30 cellular contexts compared by ENCODE assay signal in the genomic region with DNA sequence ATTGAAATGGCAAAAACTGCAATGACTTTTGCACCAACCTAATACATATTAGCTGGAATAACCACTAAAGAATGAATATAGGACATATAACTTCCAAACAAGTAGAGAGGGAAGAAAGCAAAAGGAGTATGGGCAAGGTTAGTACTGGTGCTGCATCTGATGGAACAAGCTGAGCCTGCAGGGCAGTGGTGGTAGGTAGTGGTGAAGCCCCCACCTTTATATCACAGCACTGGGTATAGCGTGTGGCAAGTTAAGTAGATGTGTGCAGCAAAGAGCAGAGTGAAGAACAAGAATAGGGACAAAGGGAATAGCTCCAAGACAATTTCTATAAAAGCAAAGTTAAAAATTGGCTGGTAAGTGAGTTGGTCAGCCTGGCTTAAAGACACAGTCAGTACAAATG.
"Had no signal": no experiment of that assay in that cellular context is flagged by ENCODE, and none has a peak within 500 bp of the region (broad histone marks: within the 10 kb centered on the region; RNA-seq: fewer than 3 reads in every experiment).

No MANE protein-coding gene starts in this region.

- DNase-seq: colonic mucosa; effector CD8-positive, alpha-beta T cell; endodermal cell; esophagus squamous epithelium; foreskin melanocyte; glutamatergic neuron; heart right ventricle; hippocampal formation; islet precursor cell; kidney glomerular epithelial cell; left colon; left ventricle myocardium superior; lower lobe of right lung; stimulated activated CD4-positive, alpha-beta T cell treated with anti-CD3 and anti-CD28 coated beads, Interleukin-12 subunit alpha, Interleukin-12 subunit beta, amount 100 ng/mL, for 4 hours; stimulated activated CD4-positive, alpha-beta T cell treated with anti-CD3 and anti-CD28 coated beads, Interleukin-1b, Interleukin-23, amount 100 ng/mL, for 48 hours; stimulated activated CD4-positive, alpha-beta T cell treated with anti-CD3 and anti-CD28 coated beads, Interleukin-4, amount 100 ng/mL, for 24 hours; stimulated activated naive CD4-positive, alpha-beta T cell treated with Interleukin-2 at 50 U/mL for 16 hours; stomach; thyroid gland had no signal

- H3K4me3 Mint-ChIP-seq: dendritic cell treated with granulocyte-macrophage colony-stimulating factor and Interleukin-4, amounts not matched to agents 40 ng/mL and 50 ng/mL, for 4 days; endodermal cell; natural killer cell treated with Interleukin-12 subunit alpha and Interleukin-12 subunit beta and Interleukin-15 and Interleukin-18, amount 100 ng/mL, for 72 hours; neural crest cell; stimulated activated effector memory CD8-positive, alpha-beta T cell treated with anti-CD3 and anti-CD28 coated beads, Interleukin-12 subunit alpha, Interleukin-12 subunit beta, amount 100 ng/mL, for 72 hours; type B pancreatic cell had no signal

- H3K27ac Mint-ChIP-seq: dendritic cell treated with granulocyte-macrophage colony-stimulating factor and Interleukin-4, amounts not matched to agents 40 ng/mL and 50 ng/mL, for 4 days; endodermal cell; natural killer cell treated with Interleukin-12 subunit alpha and Interleukin-12 subunit beta and Interleukin-15 and Interleukin-18, amount 100 ng/mL, for 72 hours; stimulated activated effector memory CD8-positive, alpha-beta T cell treated with anti-CD3 and anti-CD28 coated beads, Interleukin-12 subunit alpha, Interleukin-12 subunit beta, amount 100 ng/mL, for 72 hours; type B pancreatic cell had no signal

- H3K9me3 ChIP-seq: colonic mucosa, esophagus squamous epithelium, heart right ventricle, lower lobe of right lung, prostate gland, right atrium auricular region, stomach, thyroid gland had no signal

- FAIRE-seq: urothelium cell line had no signal

- H3K4me1 ChIP-seq: colonic mucosa, esophagus squamous epithelium, prostate gland, right atrium auricular region, thyroid gland had no signal

- H3K4me2 ChIP-seq: smooth muscle cell had no signal

- H3K36me3 ChIP-seq: colonic mucosa, lower lobe of right lung, prostate gland, right atrium auricular region, thyroid gland had no signal

- H3K27me3 Mint-ChIP-seq: type B pancreatic cell had no signal

- H3K36me3 Mint-ChIP-seq: natural killer cell treated with Interleukin-12 subunit alpha and Interleukin-12 subunit beta and Interleukin-15 and Interleukin-18, amount 100 ng/mL, for 72 hours; stimulated activated effector memory CD8-positive, alpha-beta T cell treated with anti-CD3 and anti-CD28 coated beads, Interleukin-12 subunit alpha, Interleukin-12 subunit beta, amount 100 ng/mL, for 72 hours; type B pancreatic cell had no signal

- H3K27ac ChIP-seq: colonic mucosa, epithelial cell of prostate, esophagus squamous epithelium, heart right ventricle, lower lobe of right lung, prostate gland, right atrium auricular region, stomach, thyroid gland had no signal

- H3K9me3 Mint-ChIP-seq: dendritic cell treated with granulocyte-macrophage colony-stimulating factor and Interleukin-4, amounts not matched to agents 40 ng/mL and 50 ng/mL, for 4 days; endodermal cell; natural killer cell treated with Interleukin-12 subunit alpha and Interleukin-12 subunit beta and Interleukin-15 and Interleukin-18, amount 100 ng/mL, for 72 hours; neural crest cell; stimulated activated effector memory CD8-positive, alpha-beta T cell treated with anti-CD3 and anti-CD28 coated beads, Interleukin-12 subunit alpha, Interleukin-12 subunit beta, amount 100 ng/mL, for 72 hours; type B pancreatic cell had no signal

- H3K4me3 ChIP-seq: colonic mucosa, esophagus squamous epithelium, heart right ventricle, lower lobe of right lung, prostate gland, right atrium auricular region, smooth muscle cell, stomach, thyroid gland had no signal

- H3K4me1 Mint-ChIP-seq: endodermal cell; neural crest cell; stimulated activated effector memory CD8-positive, alpha-beta T cell treated with anti-CD3 and anti-CD28 coated beads, Interleukin-12 subunit alpha, Interleukin-12 subunit beta, amount 100 ng/mL, for 72 hours had no signal

- ATAC-seq: heart right ventricle; left ventricle myocardium superior; lower lobe of right lung; natural killer cell treated with Interleukin-12 subunit alpha and Interleukin-12 subunit beta and Interleukin-15 and Interleukin-18, amount 100 ng/mL, for 72 hours; sciatic nerve; stimulated activated effector memory CD8-positive, alpha-beta T cell treated with anti-CD3 and anti-CD28 coated beads, Interleukin-12 subunit alpha, Interleukin-12 subunit beta, amount 100 ng/mL, for 72 hours had no signal

- H3K27me3 ChIP-seq: colonic mucosa, esophagus squamous epithelium, heart right ventricle, right atrium auricular region, stomach, thyroid gland had no signal
